ENCODE assay signal across 12 cellular contexts in the genomic region with DNA sequence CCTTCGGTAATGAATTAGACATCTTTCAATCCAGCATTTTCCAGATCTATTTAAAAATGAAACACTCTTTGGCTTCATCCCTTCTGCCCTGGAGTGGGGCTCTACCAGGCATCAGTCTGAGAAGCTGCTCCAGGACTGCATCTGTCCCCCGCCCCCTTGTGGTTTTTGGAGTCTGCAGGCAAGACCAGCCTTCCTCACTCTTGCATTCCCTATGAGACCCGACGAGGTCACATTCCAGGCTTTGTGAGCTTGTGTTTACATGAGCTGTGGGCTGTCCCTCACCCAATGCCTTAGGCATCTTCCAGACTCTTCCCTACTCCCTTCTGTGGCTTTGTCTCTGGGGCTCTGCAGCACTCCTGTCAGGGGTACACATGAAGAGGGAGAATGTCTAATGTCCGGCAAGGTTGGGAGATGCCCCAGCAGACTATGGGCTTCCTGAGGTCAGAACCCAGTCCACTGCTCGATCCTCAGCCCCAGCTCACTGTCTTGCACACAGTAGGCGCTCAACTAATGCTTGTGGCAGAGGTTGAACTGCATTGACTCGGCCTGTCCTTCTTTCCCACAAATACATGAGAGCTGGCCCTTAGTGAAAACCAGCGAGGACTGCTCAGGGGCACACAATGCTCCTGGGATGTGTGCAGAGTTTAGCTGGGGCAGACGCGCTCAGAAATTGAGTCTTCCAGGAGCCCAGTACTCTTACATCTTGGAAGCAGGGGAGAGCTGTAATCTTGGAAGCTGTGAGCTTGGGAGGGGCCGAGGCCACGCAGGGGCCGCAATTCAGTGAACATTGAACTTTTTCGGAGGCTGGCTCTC. TPM values are rescaled to one million over a fixed set of nuclear protein-coding genes. Genes with fewer than 3 reads are reported as not detected.
A peak's percentile ranks its signal among the peaks of the same experiment; 100 is the strongest.
DNase-seq lines count a peak whose midpoint lies in the region; ATAC-seq, FAIRE-seq and TF ChIP-seq lines count a peak whose summit lies in the region.
"Had no signal": no experiment of that assay in that cellular context is flagged by ENCODE, and none has a peak within 500 bp of the region (broad histone marks: within the 10 kb centered on the region; RNA-seq: fewer than 3 reads in every experiment).

No MANE protein-coding gene starts in this region.

- 73 to 82% methylated on average over 15 of the region's 15 CpGs for WGBS in lung, 2 donors

- no peak for FAIRE-seq in astrocyte (lab: Jason Lieb, UNC)
- FAIRE-seq: endometrium had no signal

- peak; percentile 22 for DNase-seq in ACHN
- DNase-seq in HCT116 (ENCODE audit: low read depth, low spot score) = no peak
- peak; percentile 50 for DNase-seq in astrocyte (ENCODE audit: low read depth)
- peak; percentile 27 for DNase-seq in lung (ENCODE audit: low spot score)
- DNase-seq in GM19238 (ENCODE audit: insufficient read length, low spot score) = no peak
- DNase-seq in NCI-H2107 (lab: John Stamatoyannopoulos, UW) = no peak
- no peak for DNase-seq in activated naive CD4-positive, alpha-beta T cell treated with Interleukin-2 at 50 U/mL for 16 hours
- DNase-seq: activated B cell treated with CpG ODN at 0.5 μM for 24 hours had no signal

- H3K9me2 ChIP-seq in HCT116 (ENCODE audit: insufficient read depth) = no peaks in the 10 kb centered on the region

- H3K9me3 Mint-ChIP-seq in astrocyte (ENCODE audit: unreplicated experiment) = peaks cover 1% of the 10 kb centered on the region
- H3K9me3 Mint-ChIP-seq: activated B cell treated with CpG ODN at 0.5 μM for 24 hours; CD8-positive, alpha-beta memory T cell had no signal

- H3K36me3 Mint-ChIP-seq in astrocyte (ENCODE audit: low read depth, unreplicated experiment) = no peaks in the 10 kb centered on the region
- H3K36me3 Mint-ChIP-seq: CD8-positive, alpha-beta memory T cell had no signal

- TF ChIP-seq CTCF in HCT116 (IDR thresholded peaks at IDR 0.05 in 2 of 3, conservative IDR thresholded peaks at IDR 0.05 in 1 of 3; ENCODE audit: borderline replicate concordance in 1 of 3, insufficient read depth in 1 of 3, low read depth in 2 of 3, low read length in 2 of 3) (no peak), astrocyte (IDR thresholded peaks at IDR 0.05; ENCODE audit: insufficient read depth, low read depth, low read length) (no peak), lung (IDR thresholded peaks at IDR 0.05; ENCODE audit: control extremely low read depth, extremely low read depth) (no peak)

- no TSS peak for BruUV-seq in HCT116 (replicated peaks; lab: Mats Ljungman, UMichigan)

- TF ChIP-seq RAD21 in HCT116 (IDR thresholded peaks at IDR 0.05; ENCODE audit: low read depth) = no peak

- H3K27ac Mint-ChIP-seq in astrocyte (ENCODE audit: unreplicated experiment) = no peak overlapping the region
- H3K27ac Mint-ChIP-seq: activated B cell treated with CpG ODN at 0.5 μM for 24 hours had no signal

- 0 out of 4 replicates have a peak overlapping the region, but pooled peaks of 1 of the 2 experiments have one; percentile 11 for H3K4me3 ChIP-seq in HCT116 (replicated peaks in 1 of 2; ENCODE audit: low read depth in 1 of 2, low read length in 2 of 2)
- H3K4me3 ChIP-seq in astrocyte (ENCODE audit: insufficient read depth, low read depth, low read length) = no peak overlapping the region
- no peak overlapping the region for H3K4me3 ChIP-seq in lung
- H3K4me3 ChIP-seq: psoas muscle had no signal

- intact Hi-C loops in HCT116 (cut with micrococcal nuclease) = no loop called here

- H3K9ac ChIP-seq in HCT116 (ENCODE audit: low read length) (no peak overlapping the region), astrocyte (ENCODE audit: low read length) (no peak overlapping the region)

- ATAC-seq in HCT116 = peak; percentile 35
- no peak for ATAC-seq in lung (ENCODE audit: insufficient read depth, low FRiP score)
- no peak for ATAC-seq in HG02678 (IDR thresholded peaks at IDR 0.05; ENCODE audit: unreplicated experiment)

- peak overlapping the region; percentile 20 for H3K4me3 Mint-ChIP-seq in astrocyte (ENCODE audit: unreplicated experiment)
- H3K4me3 Mint-ChIP-seq: activated B cell treated with CpG ODN at 0.5 μM for 24 hours; CD8-positive, alpha-beta memory T cell had no signal

- H3K4me2 ChIP-seq in HCT116 (ENCODE audit: low read length) = peak overlapping the region; percentile 50
- no peak overlapping the region for H3K4me2 ChIP-seq in astrocyte (ENCODE audit: low read length)

- H3K9me3 ChIP-seq in HCT116 (ENCODE audit: control insufficient read depth in 1 of 2, insufficient read depth in 1 of 2, low read depth in 1 of 2, low read length in 2 of 2) = no peaks in the 10 kb centered on the region
- H3K9me3 ChIP-seq in astrocyte (ENCODE audit: insufficient read depth, low read depth, low read length) = no peaks in the 10 kb centered on the region
- H3K9me3 ChIP-seq in lung (ENCODE audit: control insufficient read depth in 2 of 2, insufficient read depth in 1 of 2, low read length in 1 of 2) = no peaks in the 10 kb centered on the region
- H3K9me3 ChIP-seq: psoas muscle had no signal

- H3K27ac ChIP-seq in HCT116 (ENCODE audit: low read depth, low read length) = no peak overlapping the region
- H3K27ac ChIP-seq in astrocyte (ENCODE audit: low read depth, low read length) = no peak overlapping the region
- H3K27ac ChIP-seq in lung (ENCODE audit: low read depth in 1 of 2, low read length in 1 of 2) = no peak overlapping the region
- H3K27ac ChIP-seq: psoas muscle had no signal

- no peak for TF ChIP-seq POLR2A in HCT116 (IDR thresholded peaks at IDR 0.05; ENCODE audit: borderline replicate concordance, extremely low read depth, insufficient read depth, insufficient read length)

- H3K27me3 ChIP-seq in HCT116 (ENCODE audit: insufficient read depth, low read length) = peaks cover 9% of the 10 kb centered on the region; the same call in 1 of the 2 replicates
- peaks cover 14% of the 10 kb centered on the region for H3K27me3 ChIP-seq in astrocyte (ENCODE audit: insufficient read depth, low read length)
- no peaks in the 10 kb centered on the region for H3K27me3 ChIP-seq in lung (ENCODE audit: control insufficient read depth, insufficient read depth)

- H3K36me3 ChIP-seq in HCT116 (ENCODE audit: control insufficient read depth in 1 of 2, insufficient read depth in 2 of 2, low read length in 2 of 2) (no peaks in the 10 kb centered on the region), astrocyte (ENCODE audit: insufficient read depth, low read length) (no peaks in the 10 kb centered on the region), lung (ENCODE audit: control insufficient read depth in 2 of 2, insufficient read depth in 2 of 2, low read length in 2 of 2) (no peaks in the 10 kb centered on the region)

- in situ Hi-C loops in ACHN (cut with HindIII; ENCODE audit: low pct_ligation_motif_present, low pct_unique_long_range_greater_than_20kb, low sequenced_read_pairs) = no loop called here

- H4K20me1 ChIP-seq in HCT116 (ENCODE audit: insufficient read depth) (no peaks in the 10 kb centered on the region), astrocyte (ENCODE audit: insufficient read depth, low read length) (no peaks in the 10 kb centered on the region)

- H2AFZ ChIP-seq in HCT116 (ENCODE audit: low read depth, low read length, poor library complexity, severe bottlenecking) (peak overlapping the region; percentile 73), astrocyte (ENCODE audit: low read depth, low read length) (no peak overlapping the region)

- peaks cover 19% of the 10 kb centered on the region for H3K4me1 Mint-ChIP-seq in astrocyte (ENCODE audit: low read depth, unreplicated experiment)
- H3K4me1 Mint-ChIP-seq: activated B cell treated with CpG ODN at 0.5 μM for 24 hours had no signal

- RAD21 ChIA-PET in HCT116 (lab: Charles Lee; ENCODE audit: low non-redundant PET in 1 of 2, low total read pairs in 2 of 2, uncharacterized antibody in 2 of 2, unreplicated experiment in 2 of 2) = interaction anchor here (0.6 to 1.9 kb wide), 6 partner anchors 10 to 509 kb away, joined by 3 to 6 read pairs (median 3); no protein-coding TSS in a partner anchor

- peaks cover 7 to 8% of the 10 kb centered on the region in 2 experiments; a peak in 2 of 4 replicates for H3K4me1 ChIP-seq in HCT116 (ENCODE audit: control insufficient read depth in 1 of 2, insufficient read depth in 2 of 2, low read length in 2 of 2)
- H3K4me1 ChIP-seq in astrocyte (ENCODE audit: insufficient read depth, low read length) = no peaks in the 10 kb centered on the region
- no peaks in the 10 kb centered on the region for H3K4me1 ChIP-seq in lung (ENCODE audit: control insufficient read depth in 2 of 2, insufficient read depth in 2 of 2, low read length in 2 of 2)
- H3K4me1 ChIP-seq: psoas muscle had no signal

- no peaks in the 10 kb centered on the region for H3K79me2 ChIP-seq in HCT116 (ENCODE audit: insufficient read depth, low read length)
- no peaks in the 10 kb centered on the region for H3K79me2 ChIP-seq in astrocyte (ENCODE audit: insufficient read depth, low read length)

- peaks cover 47% of the 10 kb centered on the region for H3K27me3 Mint-ChIP-seq in astrocyte (ENCODE audit: low read depth, unreplicated experiment)

- POLR2A ChIA-PET in HCT116 (lab: Charles Lee) = interaction anchor here (1.0 to 1.4 kb wide), 2 partner anchors 12 to 507 kb away, joined by 3 read pairs; partner anchors contain the start of gene GADD45G

- CTCF ChIA-PET in HCT116 (lab: Charles Lee) = interaction anchor here (0.5 to 4.0 kb wide), 22 partner anchors 9 to 1435 kb away, joined by 3 to 39 read pairs (median 4); partner anchors contain the start of gene GADD45G

TF ChIP-seq in HCT116, 20 proteins besides CTCF, POLR2A, EP300 and RAD21 (continues in another document):
- TF ChIP-seq ZNF274 (IDR thresholded peaks at IDR 0.05; ENCODE audit: low read depth, low read length) = no peak
- TF ChIP-seq EGR1 (IDR thresholded peaks at IDR 0.05; ENCODE audit: low read depth) = no peak
- no peak for TF ChIP-seq CBX3 (IDR thresholded peaks at IDR 0.05; ENCODE audit: low read depth)
- TF ChIP-seq, protein P1, sequence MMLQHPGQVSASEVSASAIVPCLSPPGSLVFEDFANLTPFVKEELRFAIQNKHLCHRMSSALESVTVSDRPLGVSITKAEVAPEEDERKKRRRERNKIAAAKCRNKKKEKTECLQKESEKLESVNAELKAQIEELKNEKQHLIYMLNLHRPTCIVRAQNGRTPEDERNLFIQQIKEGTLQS (IDR thresholded peaks at IDR 0.05) = no peak

RNA-seq across cellular contexts. Expression of gene GADD45G, which starts 11.6 kb away (rescaled TPM):
- total RNA-seq in HCT116 (2021; ENCODE audit: unreplicated experiment) = not detected
- 0.12 and 0.14 TPM in 2 replicates for polyA plus RNA-seq in HCT116 (2012)
- 3.5 and 5.2 TPM in 2 replicates for total RNA-seq in astrocyte
- 10 to 100 TPM in 1 of 2 donors, 1 to 10 TPM in 1; 9.9 to 36.6 TPM for total RNA-seq in lung
- 10 to 100 TPM; 30.4 to 70.3 TPM for polyA plus RNA-seq in lung

Comparison
In these comparisons a context has a peak if more than half of its experiments do, and no peak if none do; other contexts are left out.
1. DNase-seq: peak in ACHN (single experiment), astrocyte (single experiment) and lung (single experiment); none in HCT116 (single experiment), GM19238 (single experiment), NCI-H2107 (single experiment) and activated naive CD4-positive, alpha-beta T cell treated with Interleukin-2 at 50 U/mL for 16 hours (single experiment).